Comparison of ENCODE assay signal across 21 cellular contexts in the genomic region with DNA sequence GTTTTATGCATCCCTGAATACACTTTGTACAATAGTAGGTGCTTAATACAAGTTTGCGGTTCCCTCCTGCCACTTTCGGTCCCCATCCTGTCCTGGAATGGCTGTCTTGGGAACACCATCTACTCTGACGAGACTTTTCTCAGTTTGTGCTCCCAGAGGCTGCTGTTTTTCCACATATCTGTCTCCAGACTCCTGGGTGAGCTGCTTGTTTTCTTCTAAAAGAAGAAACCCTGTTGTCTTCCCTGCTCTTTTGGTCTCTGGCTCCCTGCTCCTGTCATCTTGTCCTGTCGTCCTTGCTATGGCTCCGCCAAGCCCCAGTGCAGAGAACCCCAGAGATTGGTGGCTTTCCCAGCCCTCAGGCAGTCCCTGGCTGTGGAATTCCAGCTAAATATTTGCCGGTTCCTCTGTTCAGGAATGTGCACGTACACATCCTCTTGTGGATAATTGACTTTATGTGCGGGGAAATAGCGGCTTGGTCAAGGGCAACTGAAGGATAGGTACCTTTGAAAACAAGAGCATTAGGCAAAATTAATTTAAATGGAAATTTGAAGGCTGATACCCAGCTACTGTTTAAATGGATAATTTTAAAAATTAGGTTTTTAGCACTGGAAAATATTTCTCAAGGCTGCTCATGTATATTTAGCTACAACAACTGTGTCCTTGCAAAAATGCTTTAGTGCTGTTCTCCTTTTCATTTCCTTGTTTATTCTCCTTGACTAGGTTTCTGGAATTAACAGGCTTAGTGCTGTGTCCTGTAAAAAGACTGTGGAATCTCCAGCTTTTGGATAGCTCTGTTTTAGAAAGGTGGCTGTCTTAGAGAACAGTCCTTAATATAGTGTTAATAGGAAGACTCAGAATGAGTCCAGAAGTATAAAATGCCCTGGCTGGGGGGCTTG. TPM values are rescaled to one million over a fixed set of nuclear protein-coding genes. Genes with fewer than 3 reads are reported as not detected.
A peak's percentile ranks its signal among the peaks of the same experiment; 100 is the strongest.
DNase-seq lines count a peak whose midpoint lies in the region; ATAC-seq and TF ChIP-seq lines count a peak whose summit lies in the region.
"Had no signal": no experiment of that assay in that cellular context is flagged by ENCODE, and none has a peak within 500 bp of the region (broad histone marks: within the 10 kb centered on the region; RNA-seq: fewer than 3 reads in every experiment).

No MANE protein-coding gene starts in this region.

- H4K5ac ChIP-seq in mesendoderm (ENCODE audit: low read length) = no peak overlapping the region

- H3K27me3 ChIP-seq in HUES64 (ENCODE audit: insufficient read depth, low read length) (no peaks in the 10 kb centered on the region), mesendoderm (ENCODE audit: insufficient read depth, low read length, poor library complexity) (no peaks in the 10 kb centered on the region)

- no peak overlapping the region for H2AK5ac ChIP-seq in mesendoderm (ENCODE audit: low read length)

- H3K9ac ChIP-seq in HUES64 (ENCODE audit: low read depth, low read length) (no peak overlapping the region), mesendoderm (ENCODE audit: low read length) (no peak overlapping the region)

- no peak overlapping the region for H4K8ac ChIP-seq in mesendoderm (ENCODE audit: low read depth, low read length)

- 94% methylated on average over 9 of the region's 9 CpGs for WGBS in HUES64
- WGBS in mesendoderm (ENCODE audit: extremely low coverage, insufficient coverage, low lambda C conversion rate) = no CpG with 5 or more reads among the region's 9 CpGs

- no peak overlapping the region for H3K23ac ChIP-seq in mesendoderm (ENCODE audit: low read length)

- no peak for TF ChIP-seq CTCF in GM10266 (IDR thresholded peaks at IDR 0.05; ENCODE audit: control insufficient read depth, insufficient read depth, low read depth, missing control alignments)

- no peak overlapping the region for H3K4ac ChIP-seq in mesendoderm (ENCODE audit: low read depth, low read length)

- H3K36me3 ChIP-seq in HUES64 (ENCODE audit: insufficient read depth, low read length) = peaks cover 22% of the 10 kb centered on the region
- H3K36me3 ChIP-seq in mesendoderm (ENCODE audit: control insufficient read depth, insufficient read depth, low read length) = no peaks in the 10 kb centered on the region

- no peak overlapping the region for H3K4me2 ChIP-seq in mesendoderm (ENCODE audit: low read length)

- H3K9me3 ChIP-seq in HUES64 (ENCODE audit: insufficient read depth, low read depth, low read length) = no peaks in the 10 kb centered on the region

- peaks cover 3% of the 10 kb centered on the region for H3K79me1 ChIP-seq in mesendoderm (ENCODE audit: low read length)

- no peak overlapping the region for H3K56ac ChIP-seq in mesendoderm (ENCODE audit: low read length)

- H2BK120ac ChIP-seq in mesendoderm (ENCODE audit: low read depth, low read length) = no peak overlapping the region

- no peak overlapping the region for H3K4me3 ChIP-seq in HUES64 (ENCODE audit: low read length)
- H3K4me3 ChIP-seq in mesendoderm (ENCODE audit: low read length) = no peak overlapping the region

- no peak for ATAC-seq in GM21737 (IDR thresholded peaks at IDR 0.05; ENCODE audit: unreplicated experiment)
- ATAC-seq: activated CD4-positive, alpha-beta T cell treated with anti-CD3 and anti-CD28 coated beads for 36 hours; natural killer cell; sciatic nerve had no signal

- H3K4me1 ChIP-seq in HUES64 (ENCODE audit: insufficient read depth, low read length) (no peaks in the 10 kb centered on the region), mesendoderm (ENCODE audit: control insufficient read depth, low read depth, low read length) (no peaks in the 10 kb centered on the region)

- no peaks in the 10 kb centered on the region for H3K79me2 ChIP-seq in mesendoderm (ENCODE audit: control insufficient read depth, insufficient read depth, low read length)

- H3K18ac ChIP-seq in mesendoderm (ENCODE audit: low read length) = no peak overlapping the region

- no peak overlapping the region for H2BK15ac ChIP-seq in mesendoderm (replicated peaks; ENCODE audit: low read depth)

- H3K27ac ChIP-seq in HUES64 (ENCODE audit: low read depth, low read length) (peak overlapping the region; percentile 6; the same call in 1 of the 2 replicates), caudate nucleus (ENCODE audit: low read depth, low read length) (peak overlapping the region; percentile 11), mesendoderm (ENCODE audit: low read depth, low read length) (no peak overlapping the region)
- H3K27ac ChIP-seq: epithelial cell of prostate had no signal

- peak; percentile 51 for DNase-seq in A172 (ENCODE audit: low spot score)
- DNase-seq in caudate nucleus (lab: John Stamatoyannopoulos, UW) = no peak
- peak; percentile 16 for DNase-seq in mesendoderm
- DNase-seq in hepatic stellate cell (ENCODE audit: low spot score) = no peak
- DNase-seq in DMS53 (lab: John Stamatoyannopoulos, UW) = no peak
- no peak for DNase-seq in GM10266 (ENCODE audit: extremely low spot score)
- DNase-seq: activated CD4-positive, alpha-beta T cell treated with anti-CD3 and anti-CD28 coated beads for 36 hours; activated T-cell treated with anti-CD3 and anti-CD28 coated beads for 4 hours; Calu3; cerebellar nuclear complex; Karpas-422; natural killer cell; NCI-H1436 treated with DMSO at 0.1 percent for 48 hours; NCI-H510A; stimulated activated CD4-positive, alpha-beta T cell treated with anti-CD3 and anti-CD28 coated beads, Interleukin-4, amount 100 ng/mL, for 4 hours had no signal

- no peak overlapping the region for H2BK5ac ChIP-seq in mesendoderm (ENCODE audit: low read length)

RNA-seq across cellular contexts. Expression of a gene that starts 50.2 kb away (rescaled TPM):
- not detected in 2 replicates for total RNA-seq in A172 (2014; rRNA removed; shearing (Covaris generic))
- not detected for polyA plus RNA-seq in HUES64 (2013, experiment 1 of 2)
- not detected for polyA plus RNA-seq in HUES64 (2013, experiment 2 of 2)
- polyA plus RNA-seq in mesendoderm (2013, experiment 1 of 2) = 0.04 TPM
- 0.01 TPM for polyA plus RNA-seq in mesendoderm (2013, experiment 2 of 2)
- total RNA-seq: activated CD4-positive, alpha-beta T cell treated with anti-CD3 and anti-CD28 coated beads for 36 hours; Calu3; H1; natural killer cell; sciatic nerve had no signal
- polyA plus RNA-seq: H1, liver had no signal

Comparison
In these comparisons a context has a peak if more than half of its experiments do, and no peak if none do; other contexts are left out.
1. DNase-seq: peak in A172 (single experiment) and mesendoderm (single experiment); none in caudate nucleus (0 of 61), hepatic stellate cell (single experiment), DMS53 (single experiment) and GM10266 (single experiment).